8 cellular contexts compared by ENCODE assay signal in the genomic region with DNA sequence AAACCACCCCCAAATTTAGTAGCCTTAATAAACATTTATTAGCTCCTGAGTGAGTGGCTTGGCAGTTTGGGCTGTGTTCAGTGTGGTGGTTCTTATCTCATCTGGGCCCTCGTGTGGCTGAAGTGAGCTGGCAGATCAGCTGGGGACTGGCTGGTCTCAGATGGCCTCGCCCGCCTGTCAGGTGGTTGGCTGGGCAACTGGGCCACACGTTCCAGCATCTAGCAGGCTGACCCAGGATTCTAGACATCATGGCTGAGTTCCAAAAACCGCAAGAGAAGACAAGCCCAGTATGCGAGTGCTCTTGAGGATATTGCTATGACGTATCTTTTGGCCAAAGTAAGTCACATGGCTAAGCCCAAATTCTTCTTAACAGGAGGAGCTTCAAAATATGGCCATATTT. TPM values are rescaled to one million over a fixed set of nuclear protein-coding genes. Genes with fewer than 3 reads are reported as not detected.
DNase-seq lines count a peak whose midpoint lies in the region; ATAC-seq and TF ChIP-seq lines count a peak whose summit lies in the region.

No MANE protein-coding gene starts in this region.

- 11% methylated on average over 6 of the region's 7 CpGs; no CpG with 5 or more reads in 1 of the 2 donors for WGBS in gastroesophageal sphincter (ENCODE audit: low coverage in 1 of 2), 2 donors

- intact Hi-C loops in sciatic nerve (cut with DNase I), result no loop called here

- TF ChIP-seq CTCF in gastroesophageal sphincter (IDR thresholded peaks at IDR 0.05), result peak in 1 of 4 experiments; percentile 7

- TF ChIP-seq EP300 in gastroesophageal sphincter (IDR thresholded peaks at IDR 0.05), result no peak

- H3K27me3 ChIP-seq in SJCRH30, result no peaks in the 10 kb centered on the region
- H3K27me3 ChIP-seq in gastroesophageal sphincter, result no peaks in the 10 kb centered on the region

- H3K4me1 ChIP-seq in SJCRH30, result no peaks in the 10 kb centered on the region; the same call in 1 of the 2 replicates
- H3K4me1 ChIP-seq in gastroesophageal sphincter, result peaks cover 0 to 24% (median 3%) of the 10 kb centered on the region in 3 donors

- H3K4me3 ChIP-seq in SJCRH30 (no peak overlapping the region), gastroesophageal sphincter (no peak overlapping the region)

- H3K27ac ChIP-seq in SJCRH30, result no peak overlapping the region
- H3K27ac ChIP-seq in gastroesophageal sphincter, result peak overlapping the region; percentile 8 to 64 (median 56)

- H3K36me3 ChIP-seq in SJCRH30, result peaks cover 27% of the 10 kb centered on the region
- peaks cover 0 to 85% of the 10 kb centered on the region in 2 donors for H3K36me3 ChIP-seq in gastroesophageal sphincter

- DNase-seq in GM04503 (ENCODE audit: low read depth), result peak; percentile 79
- DNase-seq in SJCRH30, result peak; percentile 41 to 60
- peak; percentile 76 for DNase-seq in sciatic nerve (ENCODE audit: low spot score)
- DNase-seq in SIG-M5 (lab: John Stamatoyannopoulos, UW), result no peak
- no peak for DNase-seq in NCI-H774 (lab: John Stamatoyannopoulos, UW)
- no peak for DNase-seq in activated CD4-positive, alpha-beta T cell treated with anti-CD3 and anti-CD28 coated beads for 4 hours

- H3K9me3 ChIP-seq in SJCRH30 (replicated peaks) (no peaks in the 10 kb centered on the region), gastroesophageal sphincter (no peaks in the 10 kb centered on the region)

- ATAC-seq in gastroesophageal sphincter, result peak; percentile 68
- peak; percentile 94 for ATAC-seq in sciatic nerve
- no peak for ATAC-seq in HG03439 (IDR thresholded peaks at IDR 0.05; ENCODE audit: unreplicated experiment)

- TF ChIP-seq POLR2A in gastroesophageal sphincter (IDR thresholded peaks at IDR 0.05), result no peak

RNA-seq across cellular contexts. Expression of a gene that starts 28.9 kb away (rescaled TPM):
- total RNA-seq in SJCRH30 (2014; rRNA removed; shearing (Covaris generic)), result 122 and 137 TPM in 2 replicates
- total RNA-seq in gastroesophageal sphincter (10 to 100 TPM; 44.4 to 65.6 (median 56.8) TPM), sciatic nerve (44.8 TPM)

Comparison
In these comparisons a context has a peak if more than half of its experiments do, and no peak if none do; other contexts are left out.
1. DNase-seq: peak in GM04503 (single experiment), SJCRH30 (2 of 2) and sciatic nerve (single experiment); none in SIG-M5 (single experiment), NCI-H774 (single experiment) and activated CD4-positive, alpha-beta T cell treated with anti-CD3 and anti-CD28 coated beads for 4 hours (0 of 2).